ENCODE assay signal across 13 cellular contexts in genomic region chr19:41864374-41864773, GRCh38. TPM values are rescaled to one million over a fixed set of nuclear protein-coding genes. Genes with fewer than 3 reads are reported as not detected.
DNase-seq lines count a peak whose midpoint lies in the region; ATAC-seq, FAIRE-seq and TF ChIP-seq lines count a peak whose summit lies in the region.
"Had no signal": no experiment of that assay in that cellular context is flagged by ENCODE, and none has a peak within 500 bp of the region (broad histone marks: within the 10 kb centered on the region; RNA-seq: fewer than 3 reads in every experiment).

No MANE protein-coding gene starts in this region.

- peaks cover 71% of the 10 kb centered on the region for H3K4me1 ChIP-seq in MM.1S (ENCODE audit: low read length)
- H3K4me1 ChIP-seq in GM12878 (ENCODE audit: control insufficient read depth, insufficient read depth, low read length) = peaks cover 53% of the 10 kb centered on the region
- peaks cover 6 to 11% of the 10 kb centered on the region in 2 experiments for H3K4me1 ChIP-seq in trophoblast cell (ENCODE audit: control insufficient read depth in 1 of 2, insufficient read depth in 2 of 2, low read length in 2 of 2)

- peak overlapping the region; percentile 24 for H3K18ac ChIP-seq in trophoblast cell (ENCODE audit: low read length)

- H3K9me2 ChIP-seq in MM.1S (replicated peaks; ENCODE audit: insufficient read depth, low read length) = no peaks in the 10 kb centered on the region

- H3K27me3 ChIP-seq in MM.1S (replicated peaks; ENCODE audit: insufficient read depth, low read length) (no peaks in the 10 kb centered on the region), GM12878 (replicated peaks in 1 of 2; ENCODE audit: control insufficient read depth in 2 of 2, insufficient read depth in 2 of 2, low read length in 1 of 2) (no peaks in the 10 kb centered on the region), trophoblast cell (ENCODE audit: insufficient read depth, low read length) (no peaks in the 10 kb centered on the region)
- H3K27me3 ChIP-seq: neutrophil had no signal

- H3F3A ChIP-seq in MM.1S (ENCODE audit: insufficient read depth, low read length) = peaks cover 57% of the 10 kb centered on the region

- H3K9ac ChIP-seq in MM.1S (ENCODE audit: low read length) (no peak overlapping the region), GM12878 (ENCODE audit: control insufficient read depth, insufficient read depth, low read length) (peak overlapping the region; percentile 25; the same call in 1 of the 2 replicates), trophoblast cell (ENCODE audit: low read length) (peak overlapping the region; percentile 16)

- H2BK5ac ChIP-seq in trophoblast cell (ENCODE audit: low read depth, low read length, poor library complexity) = no peak overlapping the region

- no peaks in the 10 kb centered on the region for H3K27me3 Mint-ChIP-seq in activated CD4-positive, alpha-beta T cell treated with anti-CD3 and anti-CD28 coated beads for 36 hours

- no peak for TF ChIP-seq EP300 in GM12878 (IDR thresholded peaks at IDR 0.05; ENCODE audit: borderline replicate concordance in 1 of 2, control insufficient read depth in 1 of 2, low read depth in 2 of 2, low read length in 2 of 2)

- peak overlapping the region; percentile 43 for H4K12ac ChIP-seq in trophoblast cell (ENCODE audit: low read depth, low read length)

- WGBS in GM12878 (ENCODE audit: insufficient coverage, insufficient replicate concordance, low lambda C conversion rate, missing lambda C conversion rate) = 80% methylated on average over 5 of the region's 5 CpGs
- WGBS in trophoblast cell (ENCODE audit: extremely low coverage, insufficient coverage, insufficient read length) = no CpG with 5 or more reads among the region's 5 CpGs

- H3K9me3 ChIP-seq in MM.1S (replicated peaks; ENCODE audit: insufficient read depth, low read length) (no peaks in the 10 kb centered on the region), GM12878 (replicated peaks; ENCODE audit: control insufficient read depth, insufficient read depth, low read length) (no peaks in the 10 kb centered on the region), trophoblast cell (ENCODE audit: insufficient read depth, low read depth, low read length) (no peaks in the 10 kb centered on the region)
- H3K9me3 ChIP-seq: neutrophil had no signal

- TF ChIP-seq POLR2A in GM12878 (IDR thresholded peaks at IDR 0.05; ENCODE audit: low read depth, low read length) = peak; percentile 35; the same call in 1 of the 2 replicates

- SMC1A ChIA-PET in GM12878 (lab: Charles Lee; ENCODE audit: uncharacterized antibody, unreplicated experiment) = interaction anchor here (1.4 to 1.9 kb wide), 3 partner anchors 10 to 88 kb away, joined by 4 to 5 read pairs (median 5); no protein-coding TSS in a partner anchor

- peaks cover 91% of the 10 kb centered on the region for H3K79me2 ChIP-seq in MM.1S (ENCODE audit: low read length)
- peaks cover 86% of the 10 kb centered on the region for H3K79me2 ChIP-seq in GM12878 (ENCODE audit: control insufficient read depth, insufficient read depth, low read length)
- peaks cover 20% of the 10 kb centered on the region for H3K79me2 ChIP-seq in trophoblast cell (ENCODE audit: control insufficient read depth, insufficient read depth, low read length, poor library complexity)

- H4K20me1 ChIP-seq in MM.1S (ENCODE audit: insufficient read depth, low read length) (peaks cover 38% of the 10 kb centered on the region), GM12878 (ENCODE audit: control insufficient read depth, insufficient read depth) (peaks cover 31% of the 10 kb centered on the region)

- no peak for ATAC-seq in activated CD4-positive, alpha-beta T cell treated with anti-CD3 and anti-CD28 coated beads for 36 hours
- ATAC-seq in GM12878 = no peak
- ATAC-seq in GM18858 (IDR thresholded peaks at IDR 0.05; ENCODE audit: unreplicated experiment) = no peak

- no peak overlapping the region for H2AFZ ChIP-seq in MM.1S (ENCODE audit: low read length)
- H2AFZ ChIP-seq in GM12878 (ENCODE audit: control insufficient read depth, low read depth, low read length) = no peak overlapping the region
- peak overlapping the region; percentile 18 for H2AFZ ChIP-seq in trophoblast cell (ENCODE audit: insufficient read depth, low read length, poor library complexity)

- H3K36me3 ChIP-seq in MM.1S (replicated peaks; ENCODE audit: insufficient read depth, low read length) (peaks cover 17% of the 10 kb centered on the region), GM12878 (ENCODE audit: control insufficient read depth in 2 of 2, insufficient read depth in 2 of 2, low read length in 1 of 2) (peaks cover 37 to 41% of the 10 kb centered on the region in 2 experiments), trophoblast cell (ENCODE audit: control insufficient read depth in 1 of 2, insufficient read depth in 2 of 2, low read length in 2 of 2) (peaks cover 73 to 81% of the 10 kb centered on the region in 2 experiments)

- H3K4ac ChIP-seq in trophoblast cell (ENCODE audit: low read depth, low read length) = peak overlapping the region; percentile 78

- H3K27ac ChIP-seq in MM.1S (ENCODE audit: low read length) (peak overlapping the region; percentile 2; the same call in 1 of the 2 replicates), GM12878 (ENCODE audit: control insufficient read depth, insufficient read depth) (no peak overlapping the region), trophoblast cell (ENCODE audit: low read depth, low read length) (no peak overlapping the region)
- H3K27ac ChIP-seq: neutrophil had no signal

- no peak for DNase-seq in activated CD4-positive, alpha-beta T cell treated with anti-CD3 and anti-CD28 coated beads for 36 hours
- no peak for DNase-seq in activated CD4-positive, alpha-beta T cell treated with anti-CD3 and anti-CD28 coated beads for 1 hour
- DNase-seq in MM.1S = no peak
- DNase-seq in GM12878 (ENCODE audit: low read depth, low spot score) = no peak
- DNase-seq in trophoblast cell = no peak
- no peak for DNase-seq in COLO668 (lab: John Stamatoyannopoulos, UW; ENCODE audit: unreplicated experiment)
- no peak for DNase-seq in GM19239 (ENCODE audit: insufficient read length, low spot score)
- DNase-seq: GDM1 had no signal

- peaks cover 73% of the 10 kb centered on the region for H3K36me3 Mint-ChIP-seq in activated CD4-positive, alpha-beta T cell treated with anti-CD3 and anti-CD28 coated beads for 36 hours (ENCODE audit: low read depth)

- TSS peak; percentile 3 for BruUV-seq in GM12878 (replicated peaks; lab: Mats Ljungman, UMichigan)

- H3K9me3 Mint-ChIP-seq in activated CD4-positive, alpha-beta T cell treated with anti-CD3 and anti-CD28 coated beads for 36 hours (ENCODE audit: low read depth) = no peaks in the 10 kb centered on the region

- H2BK120ac ChIP-seq in trophoblast cell (ENCODE audit: insufficient read depth, low read length, poor library complexity) = no peak overlapping the region

- peak overlapping the region; percentile 89 for H3K27ac Mint-ChIP-seq in activated CD4-positive, alpha-beta T cell treated with anti-CD3 and anti-CD28 coated beads for 36 hours

- CTCF ChIA-PET in activated CD4-positive, alpha-beta T cell treated with anti-CD3 and anti-CD28 coated beads for 36 hours (lab: Charles Lee) = interaction anchor here (1.4 to 2.0 kb wide), 2 partner anchors 43 to 93 kb away, joined by 4 to 10 read pairs; no protein-coding TSS in a partner anchor
- CTCF ChIA-PET in GM12878 (lab: Yijun Ruan, JAX) = interaction anchor here (1.3 to 3.7 kb wide), 4 partner anchors 8 to 93 kb away, joined by 4 to 28 read pairs (median 8); partner anchors contain the start of gene CD79A

- H3K23ac ChIP-seq in trophoblast cell (ENCODE audit: low read length) = no peak overlapping the region

- no peak overlapping the region for H3K4me3 ChIP-seq in MM.1S (ENCODE audit: low read length)
- peak overlapping the region; percentile 65; the same call in 1 of the 2 replicates for H3K4me3 ChIP-seq in GM12878
- no peak overlapping the region for H3K4me3 ChIP-seq in trophoblast cell (ENCODE audit: low read depth, low read length)

- H3K4me2 ChIP-seq in MM.1S (ENCODE audit: low read depth, low read length) (peak overlapping the region; percentile 1), GM12878 (ENCODE audit: control insufficient read depth, insufficient read depth) (peak overlapping the region; percentile 84), trophoblast cell (ENCODE audit: low read length) (peak overlapping the region; percentile 8)

- intact Hi-C loops in activated CD4-positive, alpha-beta T cell treated with anti-CD3 and anti-CD28 coated beads for 36 hours (cut with DNase I, micrococcal nuclease) = loop anchor here in 1 of 2 experiments (5.0 kb wide), 2 partner anchors 512 to 1067 kb away; partner anchors contain the start of genes EGLN2 and TGFB1
- intact Hi-C loops in GM12878 (cut with micrococcal nuclease; ENCODE audit: unreplicated experiment) = no loop called here

- FAIRE-seq in GM12878 (lab: Jason Lieb, UNC) (no peak), GM19239 (lab: Jason Lieb, UNC) (no peak)
- FAIRE-seq: A204.1 had no signal

- no peak overlapping the region for H4K8ac ChIP-seq in trophoblast cell (ENCODE audit: low read depth, low read length)

- no peak for TF ChIP-seq RAD21 in GM12878 (IDR thresholded peaks at IDR 0.05; ENCODE audit: insufficient read depth, low read depth, low read length)

- POLR2A ChIA-PET in activated CD4-positive, alpha-beta T cell treated with anti-CD3 and anti-CD28 coated beads for 36 hours (lab: Charles Lee) = interaction anchor here (0.5 to 2.7 kb wide), 5 partner anchors 11 to 477 kb away, joined by 3 to 11 read pairs (median 4); no protein-coding TSS in a partner anchor
- POLR2A ChIA-PET in GM12878 (lab: Charles Lee) = interaction anchor here (0.5 to 2.4 kb wide), 5 partner anchors 10 to 22 kb away, joined by 3 to 14 read pairs (median 4); no protein-coding TSS in a partner anchor

- H3K14ac ChIP-seq in trophoblast cell (ENCODE audit: low read length) = no peak overlapping the region

- H4K91ac ChIP-seq in trophoblast cell (ENCODE audit: low read depth, low read length) = no peak overlapping the region

- H2AK5ac ChIP-seq in trophoblast cell (ENCODE audit: low read length) = no peak overlapping the region

- peaks cover 72% of the 10 kb centered on the region for H3K4me1 Mint-ChIP-seq in activated CD4-positive, alpha-beta T cell treated with anti-CD3 and anti-CD28 coated beads for 36 hours

- RAD21 ChIA-PET in GM12878 (lab: Charles Lee; ENCODE audit: unreplicated experiment) = interaction anchor here (1.0 kb wide), 1 partner anchor 70 kb away, joined by 3 read pairs; no protein-coding TSS in a partner anchor

- H3K4me3 Mint-ChIP-seq in activated CD4-positive, alpha-beta T cell treated with anti-CD3 and anti-CD28 coated beads for 36 hours = peak overlapping the region; percentile 63

- TF ChIP-seq CTCF in MM.1S (IDR thresholded peaks at IDR 0.05; ENCODE audit: low read length) (no peak), GM12878 (IDR thresholded peaks at IDR 0.05 in 2 of 3, conservative IDR thresholded peaks at IDR 0.05 in 1 of 3; ENCODE audit: control insufficient read depth in 2 of 3, extremely low read depth in 1 of 3, insufficient read depth in 1 of 3, low read depth in 3 of 3, low read length in 3 of 3) (0 out of 6 replicates have a peak, but pooled peaks of 1 of the 3 experiments have one; percentile 1)

- H3K79me1 ChIP-seq in trophoblast cell (ENCODE audit: low read length) = peaks cover 12% of the 10 kb centered on the region

- in situ Hi-C loops in GM12878 (cut with MboI) = no loop called here

- no peak overlapping the region for H2BK12ac ChIP-seq in trophoblast cell (ENCODE audit: low read length)

RNA-seq across cellular contexts. Expression of gene RPS19, which starts 4.3 kb away (rescaled TPM):
- total RNA-seq in activated CD4-positive, alpha-beta T cell treated with anti-CD3 and anti-CD28 coated beads for 36 hours = 1,000 to 10,000 TPM; 2,342 to 3,204 TPM
- total RNA-seq in GM12878 (2013; cell fraction: nucleolus; rRNA removed) = 337 and 389 TPM in 2 replicates
- 2,833 and 3,056 TPM in 2 replicates for total RNA-seq in GM12878 (2014; rRNA removed)
- 4,466 and 4,585 TPM in 2 replicates for total RNA-seq in GM12878 (2014; rRNA removed; fragmentation: Illumina TruSeq; extraction: Trizol)
- 4,047 and 4,139 TPM in 2 replicates for total RNA-seq in GM12878 (2021)
- polyA plus RNA-seq in GM12878 (2011; ENCODE audit: low read depth) = 3,782 TPM
- 2,203 and 3,275 TPM in 2 replicates for polyA plus RNA-seq in GM12878 (2011; rRNA removed)
- 6,871 and 7,631 TPM in 2 replicates for polyA plus RNA-seq in GM12878 (2011; cell fraction: cytosol; rRNA removed)
- 984 and 1,594 TPM in 2 replicates for polyA plus RNA-seq in GM12878 (2011; cell fraction: nucleus; rRNA removed)
- 5,988 and 6,622 TPM in 2 replicates for polyA plus RNA-seq in GM12878 (2012)
- polyA plus RNA-seq in GM12878 (2014; fragmentation: Illumina TruSeq; extraction: Trizol) = 763 and 2,654 TPM in 2 replicates
- polyA plus RNA-seq in GM12878 (2014; fragmentation: Nextera tagmentation; extraction: Ambion mirVana) = 1,000 to 10,000 TPM; 5,523 to 5,578 TPM
- polyA plus RNA-seq in GM12878 (2014; rRNA removed) = 2,615 and 3,329 TPM in 2 replicates
- 1,000 to 10,000 TPM; 4,207 to 4,390 TPM for polyA plus RNA-seq in GM12878 (2016; fragmentation: Nextera tagmentation; extraction: Ambion mirVana)
- polyA minus RNA-seq in GM12878 (2011; rRNA and poly(A)+ RNA removed) = 545 and 1,896 TPM in 2 replicates
- 1,252 and 1,303 TPM in 2 replicates for polyA minus RNA-seq in GM12878 (2011; cell fraction: cytosol; rRNA and poly(A)+ RNA removed)
- 228 and 274 TPM in 2 replicates for polyA minus RNA-seq in GM12878 (2011; cell fraction: nucleus; rRNA and poly(A)+ RNA removed)
- 2,902 and 2,904 TPM in 2 replicates for polyA plus RNA-seq in trophoblast cell (2013)

RNA-seq across cellular contexts. Expression of gene CD79A, which starts 12.7 kb away (rescaled TPM):
- total RNA-seq in activated CD4-positive, alpha-beta T cell treated with anti-CD3 and anti-CD28 coated beads for 36 hours = 1 to 10 TPM; 4.0 to 4.1 TPM
- 163 and 166 TPM in 2 replicates for total RNA-seq in GM12878 (2013; cell fraction: nucleolus; rRNA removed)
- total RNA-seq in GM12878 (2014; rRNA removed) = 370 and 414 TPM in 2 replicates
- total RNA-seq in GM12878 (2014; rRNA removed; fragmentation: Illumina TruSeq; extraction: Trizol) = 243 and 253 TPM in 2 replicates
- 357 and 368 TPM in 2 replicates for total RNA-seq in GM12878 (2021)
- polyA plus RNA-seq in GM12878 (2011; ENCODE audit: low read depth) = 302 TPM
- polyA plus RNA-seq in GM12878 (2011; rRNA removed) = 117 and 280 TPM in 2 replicates
- 347 and 501 TPM in 2 replicates for polyA plus RNA-seq in GM12878 (2011; cell fraction: cytosol; rRNA removed)
- polyA plus RNA-seq in GM12878 (2011; cell fraction: nucleus; rRNA removed) = 160 and 176 TPM in 2 replicates
- polyA plus RNA-seq in GM12878 (2012) = 480 and 877 TPM in 2 replicates
- 97.1 and 294 TPM in 2 replicates for polyA plus RNA-seq in GM12878 (2014; fragmentation: Illumina TruSeq; extraction: Trizol)
- 10 to 100 TPM; 38.8 to 76.5 TPM for polyA plus RNA-seq in GM12878 (2014; fragmentation: Nextera tagmentation; extraction: Ambion mirVana)
- 400 and 502 TPM in 2 replicates for polyA plus RNA-seq in GM12878 (2014; rRNA removed)
- 100 to 1,000 TPM; 268 to 283 TPM for polyA plus RNA-seq in GM12878 (2016; fragmentation: Nextera tagmentation; extraction: Ambion mirVana)
- polyA minus RNA-seq in GM12878 (2011; rRNA and poly(A)+ RNA removed) = 144 and 359 TPM in 2 replicates
- polyA minus RNA-seq in GM12878 (2011; cell fraction: cytosol; rRNA and poly(A)+ RNA removed) = 143 and 156 TPM in 2 replicates
- polyA minus RNA-seq in GM12878 (2011; cell fraction: nucleus; rRNA and poly(A)+ RNA removed) = 66.9 and 93.6 TPM in 2 replicates
- polyA plus RNA-seq in trophoblast cell (2013) = 0.17 and 0.31 TPM in 2 replicates
- total RNA-seq: temporal lobe had no signal

RNA-seq across cellular contexts. Expression of gene ARHGEF1, which starts 18.6 kb away (rescaled TPM):
- 100 to 1,000 TPM; 231 to 276 TPM for total RNA-seq in activated CD4-positive, alpha-beta T cell treated with anti-CD3 and anti-CD28 coated beads for 36 hours
- 129 and 142 TPM in 2 replicates for total RNA-seq in GM12878 (2013; cell fraction: nucleolus; rRNA removed)
- total RNA-seq in GM12878 (2014; rRNA removed) (63.3 and 67.8 TPM in 2 replicates), GM12878 (2014; rRNA removed; fragmentation: Illumina TruSeq; extraction: Trizol) (21.2 and 21.7 TPM in 2 replicates), GM12878 (2021) (185 and 207 TPM in 2 replicates)
- polyA plus RNA-seq in GM12878 (2011; ENCODE audit: low read depth) = 58.7 TPM
- polyA plus RNA-seq in GM12878 (2011; rRNA removed) (22.5 and 40.1 TPM in 2 replicates), GM12878 (2014; fragmentation: Illumina TruSeq; extraction: Trizol) (13.4 and 35.3 TPM in 2 replicates), GM12878 (2014; fragmentation: Nextera tagmentation; extraction: Ambion mirVana) (1 to 10 TPM; 1.2 to 5.9 TPM), GM12878 (2014; rRNA removed) (151 and 182 TPM in 2 replicates), GM12878 (2016; fragmentation: Nextera tagmentation; extraction: Ambion mirVana) (100 to 1,000 TPM in 1 of 2 experiments, 10 to 100 TPM in 1; 89.7 to 110 TPM)
- 52.3 and 74.7 TPM in 2 replicates for polyA plus RNA-seq in GM12878 (2011; cell fraction: cytosol; rRNA removed)
- 425 and 583 TPM in 2 replicates for polyA plus RNA-seq in GM12878 (2011; cell fraction: nucleus; rRNA removed)
- polyA plus RNA-seq in GM12878 (2012) = 158 and 192 TPM in 2 replicates
- 21.7 and 42.7 TPM in 2 replicates for polyA minus RNA-seq in GM12878 (2011; rRNA and poly(A)+ RNA removed)
- 28.9 and 30.2 TPM in 2 replicates for polyA minus RNA-seq in GM12878 (2011; cell fraction: cytosol; rRNA and poly(A)+ RNA removed)
- 40.9 and 71.2 TPM in 2 replicates for polyA minus RNA-seq in GM12878 (2011; cell fraction: nucleus; rRNA and poly(A)+ RNA removed)
- polyA plus RNA-seq in trophoblast cell (2013) = 65.5 and 67.8 TPM in 2 replicates

RNA-seq across cellular contexts. Expression of gene DMRTC2, which starts 19.5 kb away (rescaled TPM):
- total RNA-seq in activated CD4-positive, alpha-beta T cell treated with anti-CD3 and anti-CD28 coated beads for 36 hours = not detected
- not detected in 2 replicates for total RNA-seq in GM12878 (2013; cell fraction: nucleolus; rRNA removed)
- total RNA-seq in GM12878 (2014; rRNA removed) (not detected in 2 replicates), GM12878 (2014; rRNA removed; fragmentation: Illumina TruSeq; extraction: Trizol) (not detected in 2 replicates), GM12878 (2021) (not detected in 2 replicates)
- polyA plus RNA-seq in GM12878 (2011; ENCODE audit: low read depth) = not detected
- polyA plus RNA-seq in GM12878 (2011; rRNA removed) (not detected in 2 replicates), GM12878 (2014; fragmentation: Illumina TruSeq; extraction: Trizol) (not detected in 2 replicates), GM12878 (2014; fragmentation: Nextera tagmentation; extraction: Ambion mirVana) (not detected), GM12878 (2014; rRNA removed) (not detected in 2 replicates), GM12878 (2016; fragmentation: Nextera tagmentation; extraction: Ambion mirVana) (not detected)
- not detected in 2 replicates for polyA plus RNA-seq in GM12878 (2011; cell fraction: cytosol; rRNA removed)
- polyA plus RNA-seq in GM12878 (2011; cell fraction: nucleus; rRNA removed) = not detected in 2 replicates
- not detected in 2 replicates for polyA plus RNA-seq in GM12878 (2012)
- not detected in 2 replicates for polyA minus RNA-seq in GM12878 (2011; rRNA and poly(A)+ RNA removed)
- polyA minus RNA-seq in GM12878 (2011; cell fraction: cytosol; rRNA and poly(A)+ RNA removed) = not detected in 2 replicates
- not detected in 2 replicates for polyA minus RNA-seq in GM12878 (2011; cell fraction: nucleus; rRNA and poly(A)+ RNA removed)
- polyA plus RNA-seq in trophoblast cell (2013) = not detected in 2 replicates
- total RNA-seq: HT-29, temporal lobe had no signal

RNA-seq across cellular contexts. Expression of gene LYPD4, which starts 19.9 kb away (rescaled TPM):
- not detected for total RNA-seq in activated CD4-positive, alpha-beta T cell treated with anti-CD3 and anti-CD28 coated beads for 36 hours
- not detected in 2 replicates for total RNA-seq in GM12878 (2013; cell fraction: nucleolus; rRNA removed)
- total RNA-seq in GM12878 (2014; rRNA removed) (not detected in 2 replicates), GM12878 (2014; rRNA removed; fragmentation: Illumina TruSeq; extraction: Trizol) (not detected in 2 replicates), GM12878 (2021) (not detected in 2 replicates)
- polyA plus RNA-seq in GM12878 (2011; ENCODE audit: low read depth) = not detected
- polyA plus RNA-seq in GM12878 (2011; rRNA removed) (not detected in 2 replicates), GM12878 (2014; fragmentation: Illumina TruSeq; extraction: Trizol) (not detected in 2 replicates), GM12878 (2014; fragmentation: Nextera tagmentation; extraction: Ambion mirVana) (not detected), GM12878 (2014; rRNA removed) (not detected in 2 replicates), GM12878 (2016; fragmentation: Nextera tagmentation; extraction: Ambion mirVana) (not detected)
- polyA plus RNA-seq in GM12878 (2011; cell fraction: cytosol; rRNA removed) = not detected in 2 replicates
- polyA plus RNA-seq in GM12878 (2011; cell fraction: nucleus; rRNA removed) = not detected in 2 replicates
- not detected in 2 replicates for polyA plus RNA-seq in GM12878 (2012)
- polyA minus RNA-seq in GM12878 (2011; rRNA and poly(A)+ RNA removed) = not detected in 2 replicates
- polyA minus RNA-seq in GM12878 (2011; cell fraction: cytosol; rRNA and poly(A)+ RNA removed) = not detected in 2 replicates
- not detected in 2 replicates for polyA minus RNA-seq in GM12878 (2011; cell fraction: nucleus; rRNA and poly(A)+ RNA removed)
- polyA plus RNA-seq in trophoblast cell (2013) = not detected in 2 replicates
- total RNA-seq: HT-29, temporal lobe had no signal

Comparison
In these comparisons a context has a peak if more than half of its experiments do, and no peak if none do; other contexts are left out.
1. H3K4me2 ChIP-seq: peak in every context shown above with its lines; median percentile 84 in GM12878; 8 in trophoblast cell; 1 in MM.1S.
2. RNA of gene CD79A, which starts 12.7 kb away (total RNA-seq): 163 to 414 TPM in GM12878; 4.0 to 4.1 TPM in activated CD4-positive, alpha-beta T cell treated with anti-CD3 and anti-CD28 coated beads for 36 hours; every median in the first group is over 10 times any median in the second.